In the genomic region with DNA sequence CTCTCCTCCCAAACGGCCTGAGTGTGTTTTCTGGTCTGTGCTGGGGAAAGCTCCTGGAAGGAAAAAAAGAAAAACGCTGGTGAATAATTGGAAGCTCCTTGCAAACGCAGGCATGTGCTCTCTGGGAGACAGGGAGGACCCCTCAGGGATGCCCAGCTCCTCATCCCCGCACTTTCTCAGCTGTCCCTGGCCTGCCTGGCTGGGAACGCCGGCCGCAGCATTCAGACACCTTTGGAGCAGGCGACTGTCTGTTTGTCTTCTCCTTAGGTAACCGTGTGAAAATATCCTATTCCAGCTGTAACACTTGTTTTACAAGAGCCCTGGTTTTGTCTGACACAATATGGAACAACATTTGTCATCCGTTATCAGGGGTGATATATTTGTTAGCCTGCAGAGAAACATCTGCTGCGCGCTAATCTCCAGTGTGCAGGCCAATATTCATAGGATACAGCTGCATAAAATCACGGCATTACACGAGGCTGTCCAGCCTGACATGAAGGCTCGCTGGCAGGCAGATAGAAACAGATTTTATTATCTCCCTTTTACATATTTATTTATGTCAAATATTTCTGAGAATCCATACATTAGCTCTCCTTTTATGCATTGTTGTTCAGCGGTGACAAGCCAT, we compare ENCODE assay signal across 19 cellular contexts.
"Had no signal": no experiment of that assay in that cellular context is flagged by ENCODE, and none has a peak within 500 bp of the region (broad histone marks: within the 10 kb centered on the region; RNA-seq: fewer than 3 reads in every experiment).

No MANE protein-coding gene starts in this region.

- H3K4me3 ChIP-seq: body of pancreas, hepatocyte, lung, thyroid gland had no signal

- H3K27ac ChIP-seq: body of pancreas, hepatocyte, thyroid gland had no signal

- H3K36me3 ChIP-seq: thyroid gland had no signal

- H3K4me2 ChIP-seq: hepatocyte had no signal

- H2AFZ ChIP-seq: hepatocyte had no signal

- H3K4me1 ChIP-seq: body of pancreas, thyroid gland had no signal

- H3K79me2 ChIP-seq: hepatocyte had no signal

- DNase-seq: activated CD4-positive, alpha-beta T cell treated with anti-CD3 and anti-CD28 coated beads, Interleukin-2, amount 10 ng/mL, durations not matched to agents 24 days and 14 days; activated CD8-positive, alpha-beta T cell treated with anti-CD3 and anti-CD28 coated beads for 36 hours; activated naive CD4-positive, alpha-beta T cell treated with Interleukin-2 at 50 U/mL for 16 hours; activated T-cell treated with anti-CD3 and anti-CD28 coated beads, Interleukin-2, amount 50 U/mL, for 1 hour; body of pancreas; caudate nucleus; effector memory CD8-positive, alpha-beta T cell; left cardiac atrium; natural killer cell; nucleus accumbens; posterior cingulate gyrus; stimulated activated CD4-positive, alpha-beta T cell treated with anti-CD3 and anti-CD28 coated beads, Interleukin-12 subunit alpha, Interleukin-12 subunit beta, amount 100 ng/mL, for 4 hours; stimulated activated CD4-positive, alpha-beta T cell treated with anti-CD3 and anti-CD28 coated beads, Interleukin-1b, Interleukin-23, amount 100 ng/mL, for 48 hours; stimulated activated naive CD4-positive, alpha-beta T cell treated with Interleukin-2 at 50 U/mL for 16 hours; T-helper 9 cell had no signal

- H3K27me3 ChIP-seq: body of pancreas, hepatocyte, thyroid gland had no signal

- ATAC-seq: activated CD8-positive, alpha-beta T cell treated with anti-CD3 and anti-CD28 coated beads for 36 hours; activated T-helper 17 cell treated with anti-CD3 and anti-CD28 coated beads, Interleukin-2, amount 50 U/mL, for 72 hours; body of pancreas; effector memory CD8-positive, alpha-beta T cell; natural killer cell had no signal

- H3K9me3 ChIP-seq: body of pancreas, thyroid gland had no signal
